In the genomic region with DNA sequence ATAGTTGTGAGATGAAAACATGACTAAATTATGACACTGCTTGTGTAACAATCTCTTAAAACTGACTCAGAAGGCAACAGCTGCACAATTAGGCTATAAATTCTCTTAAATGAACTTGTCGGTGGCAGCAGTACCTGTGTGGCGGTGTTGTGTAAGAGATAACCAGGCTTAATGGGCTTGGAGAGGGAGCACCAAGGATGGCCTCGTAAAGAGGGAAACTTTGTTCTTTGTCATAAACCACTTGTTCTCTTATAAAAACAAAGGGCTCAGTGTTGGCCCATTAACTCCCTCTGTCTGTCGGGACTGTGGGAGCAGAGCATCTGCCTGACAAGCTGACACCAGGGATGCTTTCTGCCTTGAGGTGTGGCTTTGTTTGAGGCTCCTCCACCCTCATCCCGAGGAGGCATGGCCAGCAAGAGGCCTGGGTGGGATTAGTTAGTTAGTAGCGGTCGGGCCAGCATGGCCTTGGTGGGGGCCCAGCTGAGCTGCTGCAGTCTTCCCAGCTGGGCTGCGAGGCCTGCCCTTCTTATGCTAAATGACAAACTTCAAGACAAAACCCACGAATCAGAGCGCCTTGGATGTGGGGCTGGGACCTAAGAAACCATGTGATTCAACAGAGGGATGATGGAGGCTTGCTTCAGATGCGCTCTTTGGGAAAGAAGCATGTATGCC, we compare ENCODE assay signal across 15 cellular contexts.
DNase-seq lines count a peak whose midpoint lies in the region; ATAC-seq, FAIRE-seq and TF ChIP-seq lines count a peak whose summit lies in the region.
"Had no signal": no experiment of that assay in that cellular context is flagged by ENCODE, and none has a peak within 500 bp of the region (broad histone marks: within the 10 kb centered on the region; RNA-seq: fewer than 3 reads in every experiment).

No MANE protein-coding gene starts in this region.

- H3K4me3 ChIP-seq in small intestine (ENCODE audit: low read depth in 1 of 2, low read length in 2 of 2) (no peak overlapping the region), thyroid gland (replicated peaks in 1 of 3) (no peak overlapping the region), prostate gland (no peak overlapping the region)

- H3K4me1 ChIP-seq in foreskin keratinocyte (no peaks in the 10 kb centered on the region), small intestine (ENCODE audit: control insufficient read depth in 2 of 2, insufficient read depth in 1 of 2, low read depth in 1 of 2, low read length in 1 of 2) (peaks cover 0 to 3% of the 10 kb centered on the region in 2 donors), thyroid gland (no peaks in the 10 kb centered on the region), prostate gland (replicated peaks) (no peaks in the 10 kb centered on the region)

- no peak for TF ChIP-seq CTCF in foreskin keratinocyte (conservative IDR thresholded peaks at IDR 0.05)
- TF ChIP-seq CTCF in thyroid gland (IDR thresholded peaks at IDR 0.05) = no peak
- no peak for TF ChIP-seq CTCF in prostate gland (IDR thresholded peaks at IDR 0.05)

- H3K9me3 ChIP-seq in small intestine (ENCODE audit: control insufficient read depth, low read depth) = no peaks in the 10 kb centered on the region
- H3K9me3 ChIP-seq in thyroid gland = no peaks in the 10 kb centered on the region
- H3K9me3 ChIP-seq in prostate gland = no peaks in the 10 kb centered on the region
- H3K9me3 ChIP-seq: neutrophil had no signal

- FAIRE-seq in small intestine (lab: Jason Lieb, UNC) = no peak

- peak; percentile 16 to 26 for DNase-seq in NCI-H526 (lab: John Stamatoyannopoulos, UW)
- DNase-seq in NCI-H526 treated with DMSO at 0.1 percent for 48 hours (lab: John Stamatoyannopoulos, UW) = no peak
- peak; percentile 84 for DNase-seq in NCI-H748 (lab: John Stamatoyannopoulos, UW; ENCODE audit: unreplicated experiment)
- DNase-seq in foreskin keratinocyte = peak; percentile 29 to 41
- peak; percentile 25 for DNase-seq in small intestine
- no peak for DNase-seq in thyroid gland
- DNase-seq in prostate gland (ENCODE audit: low spot score) = no peak
- DNase-seq: 8988T; activated CD4-positive, alpha-beta T cell treated with anti-CD3 and anti-CD28 coated beads for 4 hours; amniotic stem cell; CD4-positive, alpha-beta T cell; KBM-7; T-helper 2 cell had no signal

- intact Hi-C loops in thyroid gland (cut with DNase I) = no loop called here
- intact Hi-C loops in prostate gland (cut with DNase I) = no loop called here

- H3K36me3 ChIP-seq in small intestine (ENCODE audit: control insufficient read depth in 2 of 2, insufficient read depth in 2 of 2, low read length in 2 of 2) (no peaks in the 10 kb centered on the region), thyroid gland (no peaks in the 10 kb centered on the region), prostate gland (no peaks in the 10 kb centered on the region)
- H3K36me3 ChIP-seq: neutrophil had no signal

- no peak for TF ChIP-seq POLR2A in thyroid gland (IDR thresholded peaks at IDR 0.05)
- no peak for TF ChIP-seq POLR2A in prostate gland (IDR thresholded peaks at IDR 0.05)

- ATAC-seq in foreskin keratinocyte (peak; percentile 37), HG03159 (IDR thresholded peaks at IDR 0.05; ENCODE audit: unreplicated experiment) (no peak)

- WGBS in small intestine, 3 donors = 37 to 69% (median 48%) methylated on average over 11 of the region's 11 CpGs
- 79 to 81% methylated on average over 11 of the region's 11 CpGs for WGBS in thyroid gland, 2 donors
- WGBS in prostate gland = 63% methylated on average over 11 of the region's 11 CpGs

- H3K27me3 ChIP-seq in foreskin keratinocyte = peaks cover 37% of the 10 kb centered on the region
- H3K27me3 ChIP-seq in small intestine (ENCODE audit: control insufficient read depth in 2 of 2, insufficient read depth in 2 of 2, low read length in 2 of 2) = no peaks in the 10 kb centered on the region
- no peaks in the 10 kb centered on the region for H3K27me3 ChIP-seq in thyroid gland
- H3K27me3 ChIP-seq in prostate gland (replicated peaks; ENCODE audit: insufficient read depth) = no peaks in the 10 kb centered on the region

- no peak overlapping the region for H3K27ac ChIP-seq in foreskin keratinocyte
- no peak overlapping the region for H3K27ac ChIP-seq in small intestine (ENCODE audit: low read depth in 1 of 2, low read length in 1 of 2)
- no peak overlapping the region for H3K27ac ChIP-seq in thyroid gland
- H3K27ac ChIP-seq in prostate gland = no peak overlapping the region
- H3K27ac ChIP-seq: neutrophil had no signal

Comparison
In these comparisons a context has a peak if more than half of its experiments do, and no peak if none do; other contexts are left out.
1. DNase-seq: peak in NCI-H526 (2 of 2), NCI-H748 (single experiment), foreskin keratinocyte (2 of 2) and small intestine (single experiment); none in NCI-H526 treated with DMSO at 0.1 percent for 48 hours (single experiment), thyroid gland (0 of 2) and prostate gland (single experiment).